Comparison of ENCODE assay signal across 8 cellular contexts in genomic region chr2:86562891-86563649, GRCh38. TPM values are rescaled to one million over a fixed set of nuclear protein-coding genes. Genes with fewer than 3 reads are reported as not detected.
DNase-seq lines count a peak whose midpoint lies in the region; TF ChIP-seq lines count a peak whose summit lies in the region.

Gene CHMP3 (minus strand): TSS chr2:86563443. CDS start chr2:86563348, 95 bp downstream.

- H3K4me3 ChIP-seq in neuronal stem cell (ENCODE audit: low read length in 2 of 2): peak within 1 kb of the TSS; percentile 83 to 90

- no peak within 1 kb of the TSS for H3K4ac ChIP-seq in neuronal stem cell (ENCODE audit: low read length)

- H3K79me1 ChIP-seq in neuronal stem cell (ENCODE audit: low read depth, low read length): no peaks in the 10 kb centered on the region

- POLR2A ChIA-PET in HEK293T (lab: Yijun Ruan, JAX): interaction anchor here (0.6 to 1.2 kb wide), 6 partner anchors 11 to 122 kb away, joined by 3 to 4 read pairs (median 3); partner anchors contain the start of gene KDM3A

- H4K8ac ChIP-seq in neuronal stem cell (ENCODE audit: low read depth, low read length): peak within 1 kb of the TSS; percentile 94

- H3K9me3 ChIP-seq in neuronal stem cell (replicated peaks in 1 of 2; ENCODE audit: control insufficient read depth in 2 of 2, insufficient read depth in 1 of 2, low read depth in 1 of 2, low read length in 2 of 2): peaks cover 0 to 4% of the 10 kb centered on the region in 2 donors

- H3K27me3 ChIP-seq in neuronal stem cell (ENCODE audit: control insufficient read depth in 3 of 3, insufficient read depth in 3 of 3, low read depth in 1 of 3, low read length in 3 of 3): peaks cover 0 to under 1% (median 0%) of the 10 kb centered on the region in 3 experiments

- peak within 1 kb of the TSS; percentile 98 for H2AFZ ChIP-seq in neuronal stem cell (ENCODE audit: low read length)

- H2BK15ac ChIP-seq in neuronal stem cell (ENCODE audit: low read length): peak within 1 kb of the TSS; percentile 94

- CTCF ChIA-PET in HEK293T (lab: Yijun Ruan, JAX): no interaction called here

- H2AK5ac ChIP-seq in neuronal stem cell (ENCODE audit: low read depth, low read length): no peak within 1 kb of the TSS

- in situ Hi-C loops in SK-MEL-5 (cut with HindIII; ENCODE audit: low pct_unique_long_range_greater_than_20kb, low sequenced_read_pairs): no loop called here

- WGBS in neuronal stem cell (ENCODE audit: extremely low coverage in 2 of 2, insufficient read length in 2 of 2, insufficient replicate concordance in 1 of 2), 2 donors: no CpG with 5 or more reads among the region's 60 CpGs

- peaks cover 4 to 5% of the 10 kb centered on the region in 2 donors for H3K4me1 ChIP-seq in neuronal stem cell (ENCODE audit: control insufficient read depth in 2 of 2, insufficient read depth in 1 of 2, low read depth in 1 of 2, low read length in 2 of 2)

- no peak within 1 kb of the TSS for H3K23ac ChIP-seq in neuronal stem cell (ENCODE audit: low read depth, low read length, poor library complexity)

- H3K4me2 ChIP-seq in neuronal stem cell (ENCODE audit: insufficient read depth, low read length, poor library complexity, severe bottlenecking): peak within 1 kb of the TSS; percentile 63

- peak within 1 kb of the TSS; percentile 96 for H2BK5ac ChIP-seq in neuronal stem cell (ENCODE audit: low read length)

- H3K36me3 ChIP-seq in neuronal stem cell (replicated peaks in 1 of 2; ENCODE audit: control insufficient read depth in 2 of 2, insufficient read depth in 2 of 2, low read length in 2 of 2): peaks cover 1 to 9% of the 10 kb centered on the region in 2 donors

- H2BK12ac ChIP-seq in neuronal stem cell (ENCODE audit: low read length): no peak within 1 kb of the TSS

- H3K9ac ChIP-seq in neuronal stem cell (ENCODE audit: low read depth, low read length, poor library complexity): peak within 1 kb of the TSS; percentile 95

- H3K27ac ChIP-seq in neuronal stem cell (replicated peaks; ENCODE audit: low read length): peak within 1 kb of the TSS; percentile 95

- H3K18ac ChIP-seq in neuronal stem cell (ENCODE audit: low read length): peak within 1 kb of the TSS; percentile 98

- peak within 1 kb of the TSS; percentile 98 for H2BK120ac ChIP-seq in neuronal stem cell (ENCODE audit: low read depth, low read length)

- H4K91ac ChIP-seq in neuronal stem cell (ENCODE audit: low read depth, low read length, poor library complexity): no peak within 1 kb of the TSS

- peak; percentile 87 for DNase-seq in GF-D8 (lab: John Stamatoyannopoulos, UW)
- DNase-seq in HEK293T (ENCODE audit: extremely low spot score): peak; percentile 97
- peak; percentile 96 for DNase-seq in MV-4-11 (lab: John Stamatoyannopoulos, UW)
- peak; percentile 99 for DNase-seq in SK-MEL-5 (ENCODE audit: low read depth, low spot score)
- peak; percentile 97 for DNase-seq in activated naive CD4-positive, alpha-beta T cell treated with Interleukin-2 at 50 U/mL for 16 hours
- DNase-seq in foreskin melanocyte: peak; percentile 92
- DNase-seq in neuronal stem cell (ENCODE audit: low spot score): peak; percentile 89

- H3K14ac ChIP-seq in neuronal stem cell (ENCODE audit: low read length): no peak within 1 kb of the TSS

- TF ChIP-seq CTCF in subcutaneous adipose tissue (IDR thresholded peaks at IDR 0.05; ENCODE audit: low read depth): no peak

TF ChIP-seq in HEK293T, 16 proteins besides CTCF, POLR2A, EP300 and RAD21:
- TF ChIP-seq CTBP1 (IDR thresholded peaks at IDR 0.05; ENCODE audit: borderline replicate concordance): 0 out of 2 replicates have a peak, but pooled peaks have one; percentile 23
- TF ChIP-seq SUZ12 (IDR thresholded peaks at IDR 0.05): no peak
- peak; percentile 73 for TF ChIP-seq BHLHE40 (IDR thresholded peaks at IDR 0.05; ENCODE audit: borderline replicate concordance)
- peak; percentile 73; the same call in 1 of the 2 replicates for TF ChIP-seq FOXM1 (IDR thresholded peaks at IDR 0.05; ENCODE audit: borderline replicate concordance)
- peak; percentile 64 for TF ChIP-seq ELF4 (IDR thresholded peaks at IDR 0.05)
- peak; percentile 98 for TF ChIP-seq L3MBTL2 (conservative IDR thresholded peaks at IDR 0.05)
- no peak for TF ChIP-seq NFRKB (IDR thresholded peaks at IDR 0.05)

RNA-seq across cellular contexts. Expression of gene CHMP3, which starts in this region (rescaled TPM):
- total RNA-seq in SK-MEL-5 (2014; rRNA removed; shearing (Covaris generic)): 94.2 and 116 TPM in 2 replicates
- polyA plus RNA-seq in SK-MEL-5 (2015; cell fraction: cytosol; rRNA removed): 74.7 and 99.3 TPM in 2 replicates
- polyA plus RNA-seq in SK-MEL-5 (2015; cell fraction: nucleus; rRNA removed): 19.0 and 34.7 TPM in 2 replicates
- polyA plus RNA-seq in neuronal stem cell (2013, experiment 1 of 2): 35.1 TPM
- 35.8 TPM for polyA plus RNA-seq in neuronal stem cell (2013, experiment 2 of 2)
- 100 to 1,000 TPM; 103 to 228 (median 130) TPM for total RNA-seq in subcutaneous adipose tissue

Comparison
In these comparisons a context has a peak if more than half of its experiments do, and no peak if none do; other contexts are left out.
1. Peak in every context shown above with its lines: DNase-seq, H3K4me3 ChIP-seq and H3K27ac ChIP-seq.